In the genomic region with DNA sequence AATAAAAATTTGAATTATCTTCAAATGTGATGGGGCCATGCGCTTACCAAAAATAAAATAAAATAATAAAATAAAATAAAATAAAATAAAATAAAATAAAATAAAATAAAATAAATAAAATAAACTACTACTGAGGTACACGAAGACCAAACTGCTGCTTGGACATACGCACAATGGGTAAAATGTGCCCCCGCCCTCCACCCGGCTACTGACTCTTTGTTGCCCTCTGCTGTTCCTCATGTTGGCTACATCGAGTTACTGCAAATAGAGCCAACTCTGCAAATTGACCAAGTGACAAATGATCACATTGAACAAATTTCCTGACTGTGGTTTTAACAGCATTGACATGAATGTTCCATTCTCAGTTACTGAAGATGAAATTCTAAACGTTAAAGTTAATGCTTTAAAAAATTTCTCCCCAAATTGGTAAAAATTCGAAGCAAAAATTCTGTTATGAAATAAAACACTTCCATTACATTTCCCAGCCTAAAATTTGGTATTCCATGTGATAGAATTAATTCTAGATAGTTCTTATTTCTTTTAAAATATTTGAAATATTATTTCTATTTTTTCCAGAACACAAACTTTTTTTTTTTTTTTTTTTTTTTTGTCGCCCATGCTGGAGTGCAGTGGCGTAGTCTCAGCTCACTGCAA, we compare ENCODE assay signal across 8 cellular contexts. TPM values are rescaled to one million over a fixed set of nuclear protein-coding genes. Genes with fewer than 3 reads are reported as not detected.
A peak's percentile ranks its signal among the peaks of the same experiment; 100 is the strongest.
DNase-seq lines count a peak whose midpoint lies in the region; ATAC-seq and TF ChIP-seq lines count a peak whose summit lies in the region.

No MANE protein-coding gene starts in this region.

- BruUV-seq in PC-3 (replicated peaks; lab: Mats Ljungman, UMichigan), result no TSS peak

- H3K79me2 ChIP-seq in PC-3 (ENCODE audit: low read length), result no peaks in the 10 kb centered on the region

- no peak overlapping the region for H3K9ac ChIP-seq in PC-3 (ENCODE audit: low read length)

- H3K9me2 ChIP-seq in PC-3 (replicated peaks; ENCODE audit: low read length), result no peaks in the 10 kb centered on the region

- DNase-seq in EL (peak; percentile 62), GM20000 (ENCODE audit: low spot score) (peak; percentile 65), HS-5 (ENCODE audit: low read depth) (peak; percentile 14), PC-3 (peak; percentile 84), ascending aorta (ENCODE audit: low spot score in 2 of 2) (no peak), iPS-NIHi7 (ENCODE audit: extremely low spot score) (peak; percentile 73)
- peak; percentile 37 for DNase-seq in stimulated activated CD4-positive, alpha-beta T cell treated with anti-CD3 and anti-CD28 coated beads, Interleukin-4, amount 100 ng/mL, for 24 hours

- peak; percentile 58 for TF ChIP-seq CTCF in GM20000 (IDR thresholded peaks at IDR 0.05; ENCODE audit: extremely low read depth, missing control alignments)
- TF ChIP-seq CTCF in PC-3 (conservative IDR thresholded peaks at IDR 0.05; ENCODE audit: low read depth, low read length), result peak; percentile 75
- TF ChIP-seq CTCF in ascending aorta (IDR thresholded peaks at IDR 0.05), result peak in 2 of 3 experiments; percentile 40 to 46

- no peak overlapping the region for H2AFZ ChIP-seq in PC-3 (ENCODE audit: low read length)

- no peak overlapping the region for H3K27ac ChIP-seq in PC-3 (ENCODE audit: low read length)
- no peak overlapping the region for H3K27ac ChIP-seq in ascending aorta

- no peaks in the 10 kb centered on the region for H4K20me1 ChIP-seq in PC-3 (ENCODE audit: low read length)

- intact Hi-C loops in PC-3 (cut with micrococcal nuclease) (loop anchor here (1.0 to 5.0 kb wide), 3 partner anchors 121 to 485 kb away; partner anchors contain the start of gene KMO), ascending aorta (cut with DNase I) (no loop called here)

- H3F3A ChIP-seq in PC-3 (ENCODE audit: low read length, unreplicated experiment), result no peaks in the 10 kb centered on the region

- H3K9me3 ChIP-seq in PC-3 (ENCODE audit: low read length), result no peaks in the 10 kb centered on the region
- H3K9me3 ChIP-seq in ascending aorta, result no peaks in the 10 kb centered on the region

- H3K27me3 ChIP-seq in PC-3 (ENCODE audit: low read length) (no peaks in the 10 kb centered on the region), ascending aorta (no peaks in the 10 kb centered on the region)

- CTCF ChIA-PET in PC-3 (lab: Charles Lee), result no interaction called here

- no peak overlapping the region for H3K4me3 ChIP-seq in PC-3 (ENCODE audit: low read length)
- H3K4me3 ChIP-seq in ascending aorta, result no peak overlapping the region

- POLR2A ChIA-PET in PC-3 (lab: Charles Lee; ENCODE audit: unreplicated experiment), result no interaction called here

- H3K36me3 ChIP-seq in PC-3 (ENCODE audit: low read depth, low read length) (no peaks in the 10 kb centered on the region), ascending aorta (no peaks in the 10 kb centered on the region)

- ATAC-seq in PC-3 (peak; percentile 42), esophagus mucosa (no peak)

- no peak overlapping the region for H3K4me2 ChIP-seq in PC-3 (ENCODE audit: low read length)

- H3K4me1 ChIP-seq in PC-3 (ENCODE audit: insufficient read depth, low read length) (no peaks in the 10 kb centered on the region), ascending aorta (no peaks in the 10 kb centered on the region)

RNA-seq across cellular contexts. Expression of gene MAP1LC3C, which starts 18.8 kb away (rescaled TPM):
- total RNA-seq in PC-3 (2014; rRNA removed) (not detected in 2 replicates), ascending aorta (not detected), esophagus mucosa (not detected)

Comparison
In these comparisons a context has a peak if more than half of its experiments do, and no peak if none do; other contexts are left out.
1. DNase-seq: peak in EL (single experiment), GM20000 (single experiment), HS-5 (single experiment), PC-3 (single experiment), iPS-NIHi7 (single experiment) and stimulated activated CD4-positive, alpha-beta T cell treated with anti-CD3 and anti-CD28 coated beads, Interleukin-4, amount 100 ng/mL, for 24 hours (single experiment); none in ascending aorta (0 of 2).
2. Peak in every context shown above with its lines, with median percentiles within 50 percentile points of each other: CTCF ChIP-seq.